Comparison of ENCODE assay signal across 16 cellular contexts in the genomic region with DNA sequence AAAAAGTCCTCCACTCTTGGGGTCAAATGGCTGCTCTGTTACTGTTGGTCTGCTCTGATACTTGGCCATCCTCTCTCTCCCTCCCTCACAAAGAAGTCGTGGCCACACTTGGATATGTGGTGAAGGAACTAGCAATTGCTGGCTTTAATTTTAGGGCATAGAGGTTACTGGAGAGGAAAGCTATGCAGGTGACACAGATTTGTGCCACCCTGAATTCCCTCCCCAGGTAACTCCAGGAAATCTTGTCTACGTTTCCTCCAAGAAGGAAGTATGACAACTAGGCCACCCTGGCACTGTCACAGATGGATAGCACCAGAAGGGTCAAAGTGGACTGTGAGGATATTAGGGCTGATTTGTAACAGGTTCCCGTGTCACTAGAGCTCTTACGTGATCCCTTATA. TPM values are rescaled to one million over a fixed set of nuclear protein-coding genes. Genes with fewer than 3 reads are reported as not detected.
DNase-seq lines count a peak whose midpoint lies in the region; ATAC-seq, FAIRE-seq and TF ChIP-seq lines count a peak whose summit lies in the region.
"Had no signal": no experiment of that assay in that cellular context is flagged by ENCODE, and none has a peak within 500 bp of the region (broad histone marks: within the 10 kb centered on the region; RNA-seq: fewer than 3 reads in every experiment).

No MANE protein-coding gene starts in this region.

- no peak for TF ChIP-seq EP300 in esophagus muscularis mucosa (IDR thresholded peaks at IDR 0.05)

- H3K27me3 Mint-ChIP-seq in activated naive CD8-positive, alpha-beta T cell treated with anti-CD3 and anti-CD28 coated beads, Interleukin-2, amount 50 U/mL, for 24 hours: no peaks in the 10 kb centered on the region
- H3K27me3 Mint-ChIP-seq: CD4-positive, alpha-beta memory T cell had no signal

- WGBS in mammary epithelial cell (ENCODE audit: low coverage, missing lambda C conversion rate): 96% methylated on average over 4 of the region's 4 CpGs
- 98% methylated on average over 4 of the region's 4 CpGs for WGBS in esophagus muscularis mucosa

- no peak overlapping the region for H2AFZ ChIP-seq in mammary epithelial cell (ENCODE audit: low read depth, low read length)

- H3K4me1 ChIP-seq in mammary epithelial cell (ENCODE audit: insufficient read depth, low read length) (peaks cover 29% of the 10 kb centered on the region), breast epithelium (no peaks in the 10 kb centered on the region), esophagus muscularis mucosa (peaks cover 0 to 49% (median 42%) of the 10 kb centered on the region in 4 donors), stomach smooth muscle (ENCODE audit: control insufficient read depth, insufficient read depth, low read length) (peaks cover 15% of the 10 kb centered on the region)

- no peaks in the 10 kb centered on the region for H3K79me2 ChIP-seq in mammary epithelial cell (ENCODE audit: insufficient read depth, low read length)

- H3K9me3 Mint-ChIP-seq in activated naive CD8-positive, alpha-beta T cell treated with anti-CD3 and anti-CD28 coated beads, Interleukin-2, amount 50 U/mL, for 24 hours: peaks cover 7% of the 10 kb centered on the region
- H3K9me3 Mint-ChIP-seq: CD4-positive, alpha-beta memory T cell had no signal

- no peak overlapping the region for H3K4me3 Mint-ChIP-seq in activated naive CD8-positive, alpha-beta T cell treated with anti-CD3 and anti-CD28 coated beads, Interleukin-2, amount 50 U/mL, for 24 hours
- H3K4me3 Mint-ChIP-seq: CD4-positive, alpha-beta memory T cell had no signal

- TF ChIP-seq CTCF in mammary epithelial cell (conservative IDR thresholded peaks at IDR 0.05 in 1 of 2, IDR thresholded peaks at IDR 0.05 in 1 of 2; ENCODE audit: extremely low read depth in 1 of 2, insufficient read depth in 1 of 2, low read depth in 1 of 2, low read length in 2 of 2): no peak
- TF ChIP-seq CTCF in breast epithelium (IDR thresholded peaks at IDR 0.05): no peak
- no peak for TF ChIP-seq CTCF in esophagus muscularis mucosa (IDR thresholded peaks at IDR 0.05)

- CTCF ChIA-PET in mammary epithelial cell (lab: Charles Lee; ENCODE audit: low non-redundant PET): no interaction called here

- H3K4me1 Mint-ChIP-seq in activated naive CD8-positive, alpha-beta T cell treated with anti-CD3 and anti-CD28 coated beads, Interleukin-2, amount 50 U/mL, for 24 hours: peaks cover 94% of the 10 kb centered on the region

- dilution Hi-C loops in mammary epithelial cell (cut with HindIII; ENCODE audit: low sequenced_read_pairs): no loop called here

- peak overlapping the region; percentile 25 for H3K27ac Mint-ChIP-seq in activated naive CD8-positive, alpha-beta T cell treated with anti-CD3 and anti-CD28 coated beads, Interleukin-2, amount 50 U/mL, for 24 hours
- H3K27ac Mint-ChIP-seq: CD4-positive, alpha-beta memory T cell had no signal

- H3K36me3 Mint-ChIP-seq in activated naive CD8-positive, alpha-beta T cell treated with anti-CD3 and anti-CD28 coated beads, Interleukin-2, amount 50 U/mL, for 24 hours (ENCODE audit: low read depth): no peaks in the 10 kb centered on the region
- H3K36me3 Mint-ChIP-seq: CD4-positive, alpha-beta memory T cell had no signal

- H3K36me3 ChIP-seq in mammary epithelial cell (ENCODE audit: insufficient read depth, low read length): no peaks in the 10 kb centered on the region
- no peaks in the 10 kb centered on the region for H3K36me3 ChIP-seq in breast epithelium
- no peaks in the 10 kb centered on the region for H3K36me3 ChIP-seq in esophagus muscularis mucosa
- no peaks in the 10 kb centered on the region for H3K36me3 ChIP-seq in stomach smooth muscle (ENCODE audit: control insufficient read depth in 2 of 2, insufficient read depth in 2 of 2, low read length in 2 of 2)
- H3K36me3 ChIP-seq: BE2C had no signal

- no peaks in the 10 kb centered on the region for H3K9me3 ChIP-seq in mammary epithelial cell (replicated peaks; ENCODE audit: insufficient read depth, low read length)
- H3K9me3 ChIP-seq in breast epithelium: no peaks in the 10 kb centered on the region
- no peaks in the 10 kb centered on the region for H3K9me3 ChIP-seq in esophagus muscularis mucosa
- H3K9me3 ChIP-seq in stomach smooth muscle (ENCODE audit: control insufficient read depth in 2 of 2, low read length in 2 of 2): no peaks in the 10 kb centered on the region
- H3K9me3 ChIP-seq: BE2C had no signal

- DNase-seq in mammary epithelial cell: no peak
- no peak for DNase-seq in breast epithelium (ENCODE audit: low spot score in 2 of 2)
- DNase-seq in activated naive CD8-positive, alpha-beta T cell treated with anti-CD3 and anti-CD28 coated beads, Interleukin-2, amount 50 U/mL, for 24 hours: no peak
- no peak for DNase-seq in esophagus muscularis mucosa (ENCODE audit: extremely low spot score)
- no peak for DNase-seq in frontal cortex (ENCODE audit: low spot score in 2 of 2)
- DNase-seq in left lobe of liver (ENCODE audit: low spot score): no peak
- DNase-seq: BE2C; CD4-positive, alpha-beta memory T cell; DMS79 had no signal

- no peak overlapping the region for H3K9ac ChIP-seq in mammary epithelial cell (ENCODE audit: insufficient read depth, low read length)
- H3K9ac ChIP-seq in stomach smooth muscle (ENCODE audit: low read length in 2 of 2): no peak overlapping the region

- H3K27ac ChIP-seq in mammary epithelial cell (ENCODE audit: insufficient read depth, low read depth, low read length): no peak overlapping the region
- no peak overlapping the region for H3K27ac ChIP-seq in breast epithelium
- H3K27ac ChIP-seq in esophagus muscularis mucosa (replicated peaks in 1 of 4): peak overlapping the region; percentile 3 to 28 (median 12)
- H3K27ac ChIP-seq in stomach smooth muscle (ENCODE audit: low read length): peak overlapping the region; percentile 26
- H3K27ac ChIP-seq: C4-2B had no signal

- no TSS peak for BruUV-seq in mammary epithelial cell (replicated peaks; lab: Mats Ljungman, UMichigan)

- intact Hi-C loops in mammary epithelial cell (cut with micrococcal nuclease): no loop called here
- intact Hi-C loops in breast epithelium (cut with DNase I; ENCODE audit: low total_unique reads): no loop called here
- intact Hi-C loops in esophagus muscularis mucosa (cut with DNase I): no loop called here

- peak overlapping the region; percentile 24 for H3K4me2 ChIP-seq in mammary epithelial cell (ENCODE audit: insufficient read depth, low read depth, low read length)

- ATAC-seq in activated naive CD8-positive, alpha-beta T cell treated with anti-CD3 and anti-CD28 coated beads, Interleukin-2, amount 50 U/mL, for 24 hours: no peak
- ATAC-seq in left lobe of liver: no peak
- ATAC-seq: HCT116 had no signal

- no peaks in the 10 kb centered on the region for H4K20me1 ChIP-seq in mammary epithelial cell (ENCODE audit: insufficient read depth, low read length)

- H3K4me3 ChIP-seq in mammary epithelial cell (replicated peaks in 1 of 3; ENCODE audit: insufficient read depth in 1 of 3, low read depth in 2 of 3, low read length in 3 of 3): no peak overlapping the region
- no peak overlapping the region for H3K4me3 ChIP-seq in breast epithelium
- no peak overlapping the region for H3K4me3 ChIP-seq in esophagus muscularis mucosa
- H3K4me3 ChIP-seq in stomach smooth muscle (ENCODE audit: low read length in 2 of 2): no peak overlapping the region

- no peak for FAIRE-seq in frontal cortex (lab: Jason Lieb, UNC)
- FAIRE-seq: A204.1, GM12891, H54 had no signal

- in situ Hi-C loops in mammary epithelial cell (cut with MboI; ENCODE audit: low sequenced_read_pairs in 2 of 2): no loop called here

- H3K27me3 ChIP-seq in mammary epithelial cell (ENCODE audit: insufficient read depth, low read length): no peaks in the 10 kb centered on the region
- no peaks in the 10 kb centered on the region for H3K27me3 ChIP-seq in breast epithelium
- H3K27me3 ChIP-seq in esophagus muscularis mucosa: no peaks in the 10 kb centered on the region
- no peaks in the 10 kb centered on the region for H3K27me3 ChIP-seq in stomach smooth muscle (ENCODE audit: control insufficient read depth in 1 of 2, insufficient read depth in 2 of 2, low read length in 2 of 2)
- H3K27me3 ChIP-seq: BE2C had no signal

- TF ChIP-seq POLR2A in breast epithelium (IDR thresholded peaks at IDR 0.05): no peak
- no peak for TF ChIP-seq POLR2A in esophagus muscularis mucosa (IDR thresholded peaks at IDR 0.05; ENCODE audit: low read depth)

RNA-seq across cellular contexts. Expression of a gene that starts 36.0 kb away (rescaled TPM):
- not detected for total RNA-seq in mammary epithelial cell
- polyA plus RNA-seq in mammary epithelial cell: not detected
- polyA minus RNA-seq in mammary epithelial cell: not detected
- 1 to 10 TPM in 1 of 3 donors, not detected in 2; 1.9 TPM for total RNA-seq in breast epithelium
- not detected for total RNA-seq in esophagus muscularis mucosa
- not detected for total RNA-seq in frontal cortex
- total RNA-seq in left lobe of liver: not detected
- total RNA-seq: CD4-positive, alpha-beta memory T cell; G401 had no signal

Comparison
In these comparisons a context has a peak if more than half of its experiments do, and no peak if none do; other contexts are left out.
1. H3K27ac ChIP-seq: peak in esophagus muscularis mucosa (4 of 4) and stomach smooth muscle (single experiment); none in mammary epithelial cell (single experiment) and breast epithelium (0 of 2).